In the genomic region with DNA sequence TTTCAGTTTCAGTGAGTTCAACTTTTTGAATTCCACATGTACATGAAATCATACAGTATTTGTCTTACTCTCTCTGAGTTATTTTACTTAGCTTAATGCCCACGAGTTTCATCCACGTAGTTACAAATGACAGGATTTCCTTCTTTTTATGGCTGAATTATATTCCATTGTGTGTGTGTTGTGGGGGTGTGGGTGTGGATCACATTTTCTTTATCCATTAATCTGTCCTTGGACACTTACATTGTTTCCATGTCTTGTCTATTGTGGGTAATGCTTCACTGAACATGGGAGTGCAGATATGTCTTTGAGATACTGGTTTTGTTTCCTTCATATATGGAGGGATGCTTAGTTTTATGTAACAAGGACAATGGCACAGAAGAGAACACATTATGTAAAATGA, we compare ENCODE assay signal across 11 cellular contexts.
"Had no signal": no experiment of that assay in that cellular context is flagged by ENCODE, and none has a peak within 500 bp of the region (broad histone marks: within the 10 kb centered on the region; RNA-seq: fewer than 3 reads in every experiment).

No MANE protein-coding gene starts in this region.

- H3K27ac Mint-ChIP-seq: GM23338, H9, HFFc6 had no signal

- H3K27ac ChIP-seq: GM23248 had no signal

- H3K4me3 Mint-ChIP-seq: GM23338, H9, HFFc6 had no signal

- H3K4me1 Mint-ChIP-seq: GM23338, H9 had no signal

- DNase-seq: GM23248, GOT3, H7, H9, HCEC 1CT, HFFc6 had no signal

- FAIRE-seq: H1, H54 had no signal

- H3K9ac ChIP-seq: GM23248 had no signal

- H2AFZ ChIP-seq: GM23248, GM23338 had no signal

- H3K4me2 ChIP-seq: GM23338 had no signal

- ATAC-seq: GM23338, HCT116 had no signal

- H3K4me3 ChIP-seq: GM23248, GM23338, HAP-1 had no signal

- H3K36me3 ChIP-seq: HAP-1 had no signal

- H3K4me1 ChIP-seq: HAP-1 had no signal
